In genomic region chr13:111552891-111553637, GRCh38 we compare ENCODE assay signal across 38 cellular contexts.
"Had no signal": no experiment of that assay in that cellular context is flagged by ENCODE, and none has a peak within 500 bp of the region (broad histone marks: within the 10 kb centered on the region; RNA-seq: fewer than 3 reads in every experiment).

No MANE protein-coding gene starts in this region.

- H3K9me3 Mint-ChIP-seq: activated B cell treated with CpG ODN at 0.5 μM for 24 hours; activated CD4-positive, alpha-beta memory T cell treated with anti-CD3 and anti-CD28 coated beads for 36 hours; activated naive CD4-positive, alpha-beta T cell treated with anti-CD3 and anti-CD28 coated beads for 36 hours; activated naive CD4-positive, alpha-beta T cell treated with anti-CD3 and anti-CD28 coated beads, Interleukin-2, amount 50 U/mL, for 72 hours; activated naive CD8-positive, alpha-beta T cell treated with anti-CD3 and anti-CD28 coated beads, Interleukin-2, amount 50 U/mL, for 24 hours; activated T-cell treated with anti-CD3 and anti-CD28 coated beads, Interleukin-2, amount 50 U/mL, for 4 hours; activated T-helper 1 cell treated with anti-CD3 and anti-CD28 coated beads, Interleukin-12 subunit alpha, Interleukin-12 subunit beta, Interleukin-2, Interleukin-4 antibody, amounts not matched to agents 30 ng/mL and 10 ng/mL and 1 ng/mL, durations not matched to agents 14 hours and 24 hours and 36 hours; T-cell had no signal

- H3K27ac Mint-ChIP-seq: activated B cell treated with CpG ODN at 0.5 μM for 24 hours; activated CD4-positive, alpha-beta memory T cell treated with anti-CD3 and anti-CD28 coated beads for 36 hours; activated naive CD4-positive, alpha-beta T cell treated with anti-CD3 and anti-CD28 coated beads for 36 hours; activated naive CD4-positive, alpha-beta T cell treated with anti-CD3 and anti-CD28 coated beads, Interleukin-2, amount 50 U/mL, for 72 hours; activated naive CD8-positive, alpha-beta T cell treated with anti-CD3 and anti-CD28 coated beads, Interleukin-2, amount 50 U/mL, for 24 hours; activated T-helper 1 cell treated with anti-CD3 and anti-CD28 coated beads, Interleukin-12 subunit alpha, Interleukin-12 subunit beta, Interleukin-2, Interleukin-4 antibody, amounts not matched to agents 30 ng/mL and 10 ng/mL and 1 ng/mL, durations not matched to agents 14 hours and 24 hours and 36 hours; brain; T-cell; T-helper 17 cell had no signal

- H3K27ac ChIP-seq: PC-9, RWPE1, VCaP had no signal

- H3K4me3 Mint-ChIP-seq: activated B cell treated with CpG ODN at 0.5 μM for 24 hours; activated CD4-positive, alpha-beta memory T cell treated with anti-CD3 and anti-CD28 coated beads for 36 hours; activated naive CD4-positive, alpha-beta T cell treated with anti-CD3 and anti-CD28 coated beads for 36 hours; activated naive CD8-positive, alpha-beta T cell treated with anti-CD3 and anti-CD28 coated beads, Interleukin-2, amount 50 U/mL, for 24 hours; activated T-cell treated with anti-CD3 and anti-CD28 coated beads, Interleukin-2, amount 50 U/mL, for 4 hours; activated T-helper 1 cell treated with anti-CD3 and anti-CD28 coated beads, Interleukin-12 subunit alpha, Interleukin-12 subunit beta, Interleukin-2, Interleukin-4 antibody, amounts not matched to agents 30 ng/mL and 10 ng/mL and 1 ng/mL, durations not matched to agents 14 hours and 24 hours and 36 hours; brain; T-cell; T-helper 17 cell had no signal

- FAIRE-seq: bronchial epithelial cell, RCC 7860 had no signal

- H3K4me2 ChIP-seq: PC-9 had no signal

- H3K4me1 Mint-ChIP-seq: activated B cell treated with CpG ODN at 0.5 μM for 24 hours; activated naive CD8-positive, alpha-beta T cell treated with anti-CD3 and anti-CD28 coated beads, Interleukin-2, amount 50 U/mL, for 24 hours; T-cell had no signal

- H2AFZ ChIP-seq: PC-9 had no signal

- H3K4me3 ChIP-seq: PC-9 had no signal

- DNase-seq: activated B cell treated with CpG ODN at 0.5 μM for 24 hours; activated CD4-positive, alpha-beta memory T cell treated with anti-CD3 and anti-CD28 coated beads for 36 hours; activated CD4-positive, alpha-beta T cell treated with anti-CD3 and anti-CD28 coated beads for 4 hours; activated CD4-positive, alpha-beta T cell treated with anti-CD3 and anti-CD28 coated beads, Interleukin-2, amount 50 U/mL, for 1 hour; activated CD4-positive, CD25-positive, alpha-beta regulatory T cell treated with anti-CD3 and anti-CD28 coated beads, Interleukin-2, amount 50 U/mL, for 72 hours; activated CD8-positive, alpha-beta memory T cell treated with anti-CD3 and anti-CD28 coated beads, Interleukin-2, amount 50 U/mL, for 4 hours; activated gamma-delta T cell treated with Interleukin-2 at 50 U/mL for 16 hours; activated naive CD4-positive, alpha-beta T cell treated with anti-CD3 and anti-CD28 coated beads for 36 hours; activated naive CD8-positive, alpha-beta T cell treated with anti-CD3 and anti-CD28 coated beads, Interleukin-2, amount 50 U/mL, for 24 hours; activated T-cell treated with anti-CD3 and anti-CD28 coated beads for 4 hours; activated T-cell treated with anti-CD3 and anti-CD28 coated beads, Interleukin-2, amount 50 U/mL, for 4 hours; anterior cingulate cortex; central memory CD4-positive, alpha-beta T cell; KG1; MM.1S; MV-4-11; NCI-H1092; NCI-H1436 treated with DMSO at 0.1 percent for 48 hours; NCI-H1694 treated with DMSO at 0.1 percent for 48 hours; NCI-H2029; NCI-H510A; NCI-H526; NCI-H748 treated with DMSO at 0.1 percent for 48 hours; NK-92 treated with Interleukin-12 subunit alpha and Interleukin-12 subunit beta, amount 100 ng/mL, for 24 hours; PC-9; SIG-M5; T-cell; T-helper 17 cell; T-helper 9 cell had no signal

- ATAC-seq: activated naive CD4-positive, alpha-beta T cell treated with anti-CD3 and anti-CD28 coated beads, Interleukin-2, amount 50 U/mL, for 72 hours; activated naive CD8-positive, alpha-beta T cell treated with anti-CD3 and anti-CD28 coated beads, Interleukin-2, amount 50 U/mL, for 24 hours; activated T-cell treated with anti-CD3 and anti-CD28 coated beads, Interleukin-2, amount 50 U/mL, for 4 hours; Right ventricle myocardium inferior; SK-N-SH treated with all-trans-retinoic acid at 6 μM for 48 hours; T-cell; T-helper 17 cell had no signal

- H3K36me3 Mint-ChIP-seq: activated CD4-positive, alpha-beta memory T cell treated with anti-CD3 and anti-CD28 coated beads for 36 hours; activated naive CD4-positive, alpha-beta T cell treated with anti-CD3 and anti-CD28 coated beads, Interleukin-2, amount 50 U/mL, for 72 hours; brain; T-cell had no signal
